Comparison of ENCODE assay signal across 1 cellular context in the genomic region with DNA sequence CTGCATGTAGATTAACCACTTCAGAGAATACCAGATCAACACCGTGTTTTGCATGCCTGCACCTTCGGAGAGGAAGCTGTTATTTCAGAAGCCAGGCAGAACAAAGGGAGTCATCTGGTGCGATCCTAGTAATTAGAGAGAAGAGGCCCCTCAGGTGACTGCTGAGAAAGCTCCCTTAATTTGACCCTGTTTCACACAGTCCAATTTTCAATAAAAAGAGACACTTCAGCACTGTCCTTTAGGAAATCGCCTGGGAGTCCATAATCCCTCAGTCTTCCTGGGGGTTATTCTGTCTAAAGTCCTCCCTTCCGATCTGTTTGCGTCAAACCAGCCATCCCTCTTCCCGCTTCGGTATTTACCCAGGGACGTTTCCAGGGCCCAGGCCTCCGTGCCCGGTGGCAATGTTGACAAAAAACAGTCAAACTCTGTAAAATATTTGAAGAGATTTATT.
A peak's percentile ranks its signal among the peaks of the same experiment; 100 is the strongest.
TF ChIP-seq lines count a peak whose summit lies in the region.

No MANE protein-coding gene starts in this region.

TF ChIP-seq in liver, 16 proteins besides CTCF, POLR2A, EP300 and RAD21 (continued from another document):
- TF ChIP-seq, protein P1, sequence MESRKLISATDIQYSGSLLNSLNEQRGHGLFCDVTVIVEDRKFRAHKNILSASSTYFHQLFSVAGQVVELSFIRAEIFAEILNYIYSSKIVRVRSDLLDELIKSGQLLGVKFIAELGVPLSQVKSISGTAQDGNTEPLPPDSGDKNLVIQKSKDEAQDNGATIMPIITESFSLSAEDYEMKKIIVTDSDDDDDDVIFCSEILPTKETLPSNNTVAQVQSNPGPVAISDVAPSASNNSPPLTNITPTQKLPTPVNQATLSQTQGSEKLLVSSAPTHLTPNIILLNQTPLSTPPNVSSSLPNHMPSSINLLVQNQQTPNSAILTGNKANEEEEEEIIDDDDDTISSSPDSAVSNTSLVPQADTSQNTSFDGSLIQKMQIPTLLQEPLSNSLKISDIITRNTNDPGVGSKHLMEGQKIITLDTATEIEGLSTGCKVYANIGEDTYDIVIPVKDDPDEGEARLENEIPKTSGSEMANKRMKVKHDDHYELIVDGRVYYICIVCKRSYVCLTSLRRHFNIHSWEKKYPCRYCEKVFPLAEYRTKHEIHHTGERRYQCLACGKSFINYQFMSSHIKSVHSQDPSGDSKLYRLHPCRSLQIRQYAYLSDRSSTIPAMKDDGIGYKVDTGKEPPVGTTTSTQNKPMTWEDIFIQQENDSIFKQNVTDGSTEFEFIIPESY (IDR thresholded peaks at IDR 0.05) = peak; percentile 65
- peak; percentile 95 for TF ChIP-seq FOXA2 (IDR thresholded peaks at IDR 0.05)
